ENCODE assay signal across 8 cellular contexts in the genomic region with DNA sequence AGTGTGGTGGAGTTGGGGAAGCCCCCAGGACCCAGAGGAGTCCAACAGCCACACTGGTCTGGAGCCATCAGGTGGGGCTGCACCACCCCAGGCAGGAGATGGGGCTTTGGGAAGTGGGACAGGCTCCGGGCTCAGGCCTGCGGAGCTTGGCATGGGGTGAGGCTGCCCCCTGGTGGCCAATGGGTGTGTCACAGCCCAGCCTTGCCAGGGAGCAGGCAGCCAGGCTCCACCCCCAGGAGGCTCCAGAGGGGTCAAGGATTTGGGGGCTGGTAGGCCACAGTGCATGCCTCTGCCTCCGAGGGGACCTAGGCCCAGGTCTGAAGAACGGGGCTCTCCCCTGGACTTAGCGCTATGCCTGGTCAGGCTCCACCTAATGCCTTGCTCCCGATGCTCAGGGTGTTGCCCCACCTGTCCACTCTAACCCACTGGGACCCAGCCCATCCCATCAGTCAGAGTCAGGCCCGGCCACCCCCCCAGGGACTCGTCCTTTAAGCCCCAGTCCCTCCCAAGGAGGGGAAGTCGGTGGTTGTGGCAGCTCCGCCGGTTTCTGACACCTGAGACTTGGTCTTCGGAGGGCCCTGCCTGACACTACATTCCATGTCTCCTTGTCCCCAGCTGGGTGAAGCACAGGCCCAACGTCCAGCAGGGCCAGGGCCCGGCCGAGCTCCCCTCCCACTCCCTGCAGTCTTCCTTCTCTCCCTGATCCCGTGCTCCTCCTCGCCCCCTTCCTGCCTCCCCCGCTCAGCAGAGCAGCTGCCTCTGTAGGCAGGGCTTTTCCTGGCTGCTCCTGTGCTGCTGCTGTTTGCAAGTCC. TPM values are rescaled to one million over a fixed set of nuclear protein-coding genes. Genes with fewer than 3 reads are reported as not detected.
DNase-seq lines count a peak whose midpoint lies in the region; ATAC-seq and TF ChIP-seq lines count a peak whose summit lies in the region.

No MANE protein-coding gene starts in this region.

- H3K9me3 ChIP-seq in AG04450 (ENCODE audit: control insufficient read depth, insufficient read depth, low read length): no peaks in the 10 kb centered on the region

- DNase-seq in AG04450 (ENCODE audit: low read depth, low spot score): peak; percentile 27
- peak; percentile 88 for DNase-seq in GM13977 (ENCODE audit: low spot score)
- peak; percentile 73 to 75 for DNase-seq in activated T-helper 1 cell treated with anti-CD3 and anti-CD28 coated beads, Interleukin-2, amount 50 U/mL, for 16 hours (ENCODE audit: low read depth in 1 of 2, low spot score in 1 of 2)
- DNase-seq in fibroblast of villous mesenchyme (ENCODE audit: low read depth): peak; percentile 61
- peak in 54 of 56 donors; percentile 8 to 85 (median 60) for DNase-seq in nucleus accumbens (lab: John Stamatoyannopoulos, UW)
- DNase-seq in stromal cell of bone marrow (ENCODE audit: low read depth): peak; percentile 22

- peak; percentile 64 for ATAC-seq in HG03108 (IDR thresholded peaks at IDR 0.05; ENCODE audit: unreplicated experiment)

- H3K4me3 ChIP-seq in AG04450 (ENCODE audit: low read depth, low read length): no peak overlapping the region
- no peak overlapping the region for H3K4me3 ChIP-seq in fibroblast of villous mesenchyme (ENCODE audit: low read depth, low read length)

- no peaks in the 10 kb centered on the region for H3K27me3 ChIP-seq in AG04450 (ENCODE audit: control insufficient read depth, insufficient read depth, low read length)

- no peak overlapping the region for H3K27ac ChIP-seq in AG04450 (ENCODE audit: low read depth, low read length)

- in situ Hi-C loops in GM13977 (cut with MboI; ENCODE audit: low pct_unique_long_range_greater_than_20kb, low sequenced_read_pairs, unreplicated experiment): loop anchor here (10.0 kb wide), 1 partner anchor 835 kb away; no protein-coding TSS in a partner anchor

- POLR2A ChIA-PET in AG04450 (lab: Yijun Ruan, JAX): interaction anchor here (0.7 kb wide), 1 partner anchor 104 kb away, joined by 3 read pairs; no protein-coding TSS in a partner anchor

- CTCF ChIA-PET in AG04450 (lab: Charles Lee): interaction anchor here (0.6 to 6.8 kb wide), 8 partner anchors 9 to 856 kb away, joined by 3 to 106 read pairs (median 3); a partner anchor contains a TSS

- TF ChIP-seq CTCF in AG04450 (IDR thresholded peaks at IDR 0.05; ENCODE audit: low read depth, low read length) (peak; percentile 97), GM13977 (IDR thresholded peaks at IDR 0.05; ENCODE audit: extremely low read depth, insufficient read depth, missing control alignments) (peak; percentile 98), fibroblast of villous mesenchyme (IDR thresholded peaks at IDR 0.05; ENCODE audit: insufficient read depth, low read depth, low read length) (peak; percentile 94)

TF ChIP-seq in PFSK-1, 5 proteins besides CTCF, POLR2A, EP300 and RAD21:
- TF ChIP-seq SIN3A (IDR thresholded peaks at IDR 0.05; ENCODE audit: borderline replicate concordance, insufficient read depth, low read length) (no peak), POLR2AphosphoS5 (IDR thresholded peaks at IDR 0.05; ENCODE audit: low read depth, low read length) (no peak), FOXP2 (optimal IDR thresholded peaks at IDR 0.05; ENCODE audit: borderline replicate concordance, extremely low read depth, extremely low read length, insufficient read depth) (peak; percentile 42), TAF1 (IDR thresholded peaks at IDR 0.05; ENCODE audit: borderline replicate concordance, insufficient read depth, low read length) (no peak)
- TF ChIP-seq, protein P1, sequence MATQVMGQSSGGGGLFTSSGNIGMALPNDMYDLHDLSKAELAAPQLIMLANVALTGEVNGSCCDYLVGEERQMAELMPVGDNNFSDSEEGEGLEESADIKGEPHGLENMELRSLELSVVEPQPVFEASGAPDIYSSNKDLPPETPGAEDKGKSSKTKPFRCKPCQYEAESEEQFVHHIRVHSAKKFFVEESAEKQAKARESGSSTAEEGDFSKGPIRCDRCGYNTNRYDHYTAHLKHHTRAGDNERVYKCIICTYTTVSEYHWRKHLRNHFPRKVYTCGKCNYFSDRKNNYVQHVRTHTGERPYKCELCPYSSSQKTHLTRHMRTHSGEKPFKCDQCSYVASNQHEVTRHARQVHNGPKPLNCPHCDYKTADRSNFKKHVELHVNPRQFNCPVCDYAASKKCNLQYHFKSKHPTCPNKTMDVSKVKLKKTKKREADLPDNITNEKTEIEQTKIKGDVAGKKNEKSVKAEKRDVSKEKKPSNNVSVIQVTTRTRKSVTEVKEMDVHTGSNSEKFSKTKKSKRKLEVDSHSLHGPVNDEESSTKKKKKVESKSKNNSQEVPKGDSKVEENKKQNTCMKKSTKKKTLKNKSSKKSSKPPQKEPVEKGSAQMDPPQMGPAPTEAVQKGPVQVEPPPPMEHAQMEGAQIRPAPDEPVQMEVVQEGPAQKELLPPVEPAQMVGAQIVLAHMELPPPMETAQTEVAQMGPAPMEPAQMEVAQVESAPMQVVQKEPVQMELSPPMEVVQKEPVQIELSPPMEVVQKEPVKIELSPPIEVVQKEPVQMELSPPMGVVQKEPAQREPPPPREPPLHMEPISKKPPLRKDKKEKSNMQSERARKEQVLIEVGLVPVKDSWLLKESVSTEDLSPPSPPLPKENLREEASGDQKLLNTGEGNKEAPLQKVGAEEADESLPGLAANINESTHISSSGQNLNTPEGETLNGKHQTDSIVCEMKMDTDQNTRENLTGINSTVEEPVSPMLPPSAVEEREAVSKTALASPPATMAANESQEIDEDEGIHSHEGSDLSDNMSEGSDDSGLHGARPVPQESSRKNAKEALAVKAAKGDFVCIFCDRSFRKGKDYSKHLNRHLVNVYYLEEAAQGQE (IDR thresholded peaks at IDR 0.05; ENCODE audit: insufficient read depth in 1 of 2, low read depth in 2 of 2, low read length in 2 of 2): no peak
TF ChIP-seq in PFSK-1: peak in this region for 1.

RNA-seq across cellular contexts. Expression of a gene that starts 11.3 kb away (rescaled TPM):
- 28.2 and 32.2 TPM in 2 replicates for polyA plus RNA-seq in AG04450 (2011; rRNA removed)
- polyA minus RNA-seq in AG04450 (2011; rRNA and poly(A)+ RNA removed): 35.8 and 49.2 TPM in 2 replicates
- polyA plus RNA-seq in PFSK-1 (2012; ENCODE audit: insufficient read length, low read depth): 5.4 TPM
- total RNA-seq in fibroblast of villous mesenchyme: 18.7 and 28.5 TPM in 2 replicates

Comparison
In these comparisons a context has a peak if more than half of its experiments do, and no peak if none do; other contexts are left out.
1. DNase-seq: peak in every context shown above with its lines; median percentile 88 in GM13977; 74 in activated T-helper 1 cell treated with anti-CD3 and anti-CD28 coated beads, Interleukin-2, amount 50 U/mL, for 16 hours; 61 in fibroblast of villous mesenchyme; 60 in nucleus accumbens; 27 in AG04450; 22 in stromal cell of bone marrow.